Comparison of ENCODE assay signal across 8 cellular contexts in the genomic region with DNA sequence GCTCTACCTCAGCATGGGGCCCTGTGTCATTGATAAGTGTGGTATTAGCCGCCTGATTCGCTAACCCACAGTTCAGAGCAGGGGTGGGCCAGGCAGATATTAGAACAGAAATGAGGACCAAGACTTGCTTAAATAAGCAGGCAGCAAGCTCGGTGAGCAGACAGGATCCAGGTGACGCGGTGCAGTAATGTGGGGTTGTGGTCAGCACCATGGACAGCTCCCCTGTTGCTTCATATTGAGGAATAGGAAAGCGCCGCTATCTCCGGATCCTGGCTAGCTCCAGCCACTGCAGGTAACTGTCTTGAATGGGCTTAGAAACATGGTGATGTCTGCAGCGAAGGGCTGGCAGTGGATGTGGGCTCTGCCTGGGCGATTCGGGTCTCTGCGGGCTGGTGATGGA. TPM values are rescaled to one million over a fixed set of nuclear protein-coding genes. Genes with fewer than 3 reads are reported as not detected.
DNase-seq lines count a peak whose midpoint lies in the region; ATAC-seq, FAIRE-seq and TF ChIP-seq lines count a peak whose summit lies in the region.

No MANE protein-coding gene starts in this region.

- H3K4me1 ChIP-seq in GM12878 (ENCODE audit: control insufficient read depth, insufficient read depth, low read length) = no peaks in the 10 kb centered on the region

- SMC1A ChIA-PET in GM12878 (lab: Charles Lee; ENCODE audit: uncharacterized antibody, unreplicated experiment) = no interaction called here

- BruUV-seq in GM12878 (replicated peaks; lab: Mats Ljungman, UMichigan) = no TSS peak

- POLR2A ChIA-PET in GM12878 (lab: Charles Lee) = no interaction called here

- H2AFZ ChIP-seq in GM12878 (ENCODE audit: control insufficient read depth, low read depth, low read length) = no peak overlapping the region

- FAIRE-seq in GM12878 (lab: Jason Lieb, UNC) = no peak

- H3K4me2 ChIP-seq in GM12878 (ENCODE audit: control insufficient read depth, insufficient read depth) = no peak overlapping the region

- no peaks in the 10 kb centered on the region for H3K27me3 ChIP-seq in GM12878 (replicated peaks in 1 of 2; ENCODE audit: control insufficient read depth in 2 of 2, insufficient read depth in 2 of 2, low read length in 1 of 2)

- CTCF ChIA-PET in GM12878 (lab: Yijun Ruan, JAX) = interaction anchor here (1.1 kb wide), 1 partner anchor 127 kb away, joined by 4 read pairs; no protein-coding TSS in a partner anchor

- DNase-seq in GM20000 (ENCODE audit: low spot score) (peak; percentile 43), RKO (ENCODE audit: low spot score) (peak; percentile 58), GM12878 (ENCODE audit: low read depth, low spot score) (no peak), kidney glomerular epithelial cell (lab: John Stamatoyannopoulos, UW) (peak; percentile 52), NCI-H2107 treated with DMSO at 0.1 percent for 48 hours (lab: John Stamatoyannopoulos, UW; ENCODE audit: unreplicated experiment) (no peak)
- peak; percentile 5 for DNase-seq in stimulated activated CD8-positive, alpha-beta memory T cell treated with anti-CD3 and anti-CD28 coated beads, Interleukin-7, amount 100 ng/mL, for 24 hours (ENCODE audit: low read depth)

- H3K36me3 ChIP-seq in GM12878 (ENCODE audit: control insufficient read depth in 2 of 2, insufficient read depth in 2 of 2, low read length in 1 of 2) = no peaks in the 10 kb centered on the region

- H3K79me2 ChIP-seq in GM12878 (ENCODE audit: control insufficient read depth, insufficient read depth, low read length) = no peaks in the 10 kb centered on the region

- no peak overlapping the region for H3K9ac ChIP-seq in GM12878 (ENCODE audit: control insufficient read depth, insufficient read depth, low read length)

- TF ChIP-seq RAD21 in GM12878 (IDR thresholded peaks at IDR 0.05; ENCODE audit: insufficient read depth, low read depth, low read length) = no peak

- H3K9me3 ChIP-seq in GM12878 (replicated peaks; ENCODE audit: control insufficient read depth, insufficient read depth, low read length) = no peaks in the 10 kb centered on the region

- no peak for TF ChIP-seq CTCF in GM20000 (IDR thresholded peaks at IDR 0.05; ENCODE audit: extremely low read depth, missing control alignments)
- TF ChIP-seq CTCF in GM12878 (IDR thresholded peaks at IDR 0.05 in 2 of 3, conservative IDR thresholded peaks at IDR 0.05 in 1 of 3; ENCODE audit: control insufficient read depth in 2 of 3, extremely low read depth in 1 of 3, insufficient read depth in 1 of 3, low read depth in 3 of 3, low read length in 3 of 3) = no peak

- 49% methylated on average over 12 of the region's 12 CpGs for WGBS in GM12878 (ENCODE audit: insufficient coverage, insufficient replicate concordance, low lambda C conversion rate, missing lambda C conversion rate)

- H4K20me1 ChIP-seq in GM12878 (ENCODE audit: control insufficient read depth, insufficient read depth) = no peaks in the 10 kb centered on the region

- no peak for TF ChIP-seq POLR2A in GM12878 (IDR thresholded peaks at IDR 0.05; ENCODE audit: low read depth, low read length)

- no peak overlapping the region for H3K4me3 ChIP-seq in GM12878

- ATAC-seq in GM12878 (peak; percentile 66), HG02885 (IDR thresholded peaks at IDR 0.05; ENCODE audit: poor library complexity, unreplicated experiment) (no peak), GM21576 (IDR thresholded peaks at IDR 0.05; ENCODE audit: unreplicated experiment) (no peak)

- H3K27ac ChIP-seq in GM12878 (ENCODE audit: control insufficient read depth, insufficient read depth) = no peak overlapping the region

- RAD21 ChIA-PET in GM12878 (lab: Charles Lee; ENCODE audit: unreplicated experiment) = no interaction called here

- TF ChIP-seq EP300 in GM12878 (IDR thresholded peaks at IDR 0.05; ENCODE audit: borderline replicate concordance in 1 of 2, control insufficient read depth in 1 of 2, low read depth in 2 of 2, low read length in 2 of 2) = no peak

- intact Hi-C loops in GM12878 (cut with micrococcal nuclease; ENCODE audit: unreplicated experiment) = no loop called here

- in situ Hi-C loops in GM12878 (cut with MboI) = no loop called here

TF ChIP-seq in GM12878, 131 proteins besides CTCF, POLR2A, EP300 and RAD21:
- TF ChIP-seq, protein P1, sequence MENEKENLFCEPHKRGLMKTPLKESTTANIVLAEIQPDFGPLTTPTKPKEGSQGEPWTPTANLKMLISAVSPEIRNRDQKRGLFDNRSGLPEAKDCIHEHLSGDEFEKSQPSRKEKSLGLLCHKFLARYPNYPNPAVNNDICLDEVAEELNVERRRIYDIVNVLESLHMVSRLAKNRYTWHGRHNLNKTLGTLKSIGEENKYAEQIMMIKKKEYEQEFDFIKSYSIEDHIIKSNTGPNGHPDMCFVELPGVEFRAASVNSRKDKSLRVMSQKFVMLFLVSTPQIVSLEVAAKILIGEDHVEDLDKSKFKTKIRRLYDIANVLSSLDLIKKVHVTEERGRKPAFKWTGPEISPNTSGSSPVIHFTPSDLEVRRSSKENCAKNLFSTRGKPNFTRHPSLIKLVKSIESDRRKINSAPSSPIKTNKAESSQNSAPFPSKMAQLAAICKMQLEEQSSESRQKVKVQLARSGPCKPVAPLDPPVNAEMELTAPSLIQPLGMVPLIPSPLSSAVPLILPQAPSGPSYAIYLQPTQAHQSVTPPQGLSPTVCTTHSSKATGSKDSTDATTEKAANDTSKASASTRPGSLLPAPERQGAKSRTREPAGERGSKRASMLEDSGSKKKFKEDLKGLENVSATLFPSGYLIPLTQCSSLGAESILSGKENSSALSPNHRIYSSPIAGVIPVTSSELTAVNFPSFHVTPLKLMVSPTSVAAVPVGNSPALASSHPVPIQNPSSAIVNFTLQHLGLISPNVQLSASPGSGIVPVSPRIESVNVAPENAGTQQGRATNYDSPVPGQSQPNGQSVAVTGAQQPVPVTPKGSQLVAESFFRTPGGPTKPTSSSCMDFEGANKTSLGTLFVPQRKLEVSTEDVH (IDR thresholded peaks at IDR 0.05; ENCODE audit: low read depth, partially characterized antibody) = no peak
- TF ChIP-seq, protein P2, sequence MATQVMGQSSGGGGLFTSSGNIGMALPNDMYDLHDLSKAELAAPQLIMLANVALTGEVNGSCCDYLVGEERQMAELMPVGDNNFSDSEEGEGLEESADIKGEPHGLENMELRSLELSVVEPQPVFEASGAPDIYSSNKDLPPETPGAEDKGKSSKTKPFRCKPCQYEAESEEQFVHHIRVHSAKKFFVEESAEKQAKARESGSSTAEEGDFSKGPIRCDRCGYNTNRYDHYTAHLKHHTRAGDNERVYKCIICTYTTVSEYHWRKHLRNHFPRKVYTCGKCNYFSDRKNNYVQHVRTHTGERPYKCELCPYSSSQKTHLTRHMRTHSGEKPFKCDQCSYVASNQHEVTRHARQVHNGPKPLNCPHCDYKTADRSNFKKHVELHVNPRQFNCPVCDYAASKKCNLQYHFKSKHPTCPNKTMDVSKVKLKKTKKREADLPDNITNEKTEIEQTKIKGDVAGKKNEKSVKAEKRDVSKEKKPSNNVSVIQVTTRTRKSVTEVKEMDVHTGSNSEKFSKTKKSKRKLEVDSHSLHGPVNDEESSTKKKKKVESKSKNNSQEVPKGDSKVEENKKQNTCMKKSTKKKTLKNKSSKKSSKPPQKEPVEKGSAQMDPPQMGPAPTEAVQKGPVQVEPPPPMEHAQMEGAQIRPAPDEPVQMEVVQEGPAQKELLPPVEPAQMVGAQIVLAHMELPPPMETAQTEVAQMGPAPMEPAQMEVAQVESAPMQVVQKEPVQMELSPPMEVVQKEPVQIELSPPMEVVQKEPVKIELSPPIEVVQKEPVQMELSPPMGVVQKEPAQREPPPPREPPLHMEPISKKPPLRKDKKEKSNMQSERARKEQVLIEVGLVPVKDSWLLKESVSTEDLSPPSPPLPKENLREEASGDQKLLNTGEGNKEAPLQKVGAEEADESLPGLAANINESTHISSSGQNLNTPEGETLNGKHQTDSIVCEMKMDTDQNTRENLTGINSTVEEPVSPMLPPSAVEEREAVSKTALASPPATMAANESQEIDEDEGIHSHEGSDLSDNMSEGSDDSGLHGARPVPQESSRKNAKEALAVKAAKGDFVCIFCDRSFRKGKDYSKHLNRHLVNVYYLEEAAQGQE (IDR thresholded peaks at IDR 0.05; ENCODE audit: low read depth, low read length) = peak; percentile 98
- TF ChIP-seq RUNX3 (IDR thresholded peaks at IDR 0.05; ENCODE audit: low read length) = peak; percentile 58
TF ChIP-seq in GM12878: peak in this region for 2.

RNA-seq across cellular contexts. Expression of a gene that starts 51.3 kb away (rescaled TPM):
- total RNA-seq in GM12878 (2013; cell fraction: nucleolus; rRNA removed) = not detected in 2 replicates
- total RNA-seq in GM12878 (2014; rRNA removed) = under 0.01 TPM in 1 of 2 replicates, not detected in the other
- not detected in 2 replicates for total RNA-seq in GM12878 (2014; rRNA removed; fragmentation: Illumina TruSeq; extraction: Trizol)
- 0.03 TPM in 1 of 2 replicates, not detected in the other for total RNA-seq in GM12878 (2021)
- polyA plus RNA-seq in GM12878 (2011; ENCODE audit: low read depth) = not detected
- polyA plus RNA-seq in GM12878 (2011; rRNA removed) = not detected in 2 replicates
- not detected in 2 replicates for polyA plus RNA-seq in GM12878 (2011; cell fraction: cytosol; rRNA removed)
- not detected in 2 replicates for polyA plus RNA-seq in GM12878 (2011; cell fraction: nucleus; rRNA removed)
- 0.03 TPM in 1 of 2 replicates, not detected in the other for polyA plus RNA-seq in GM12878 (2012)
- polyA plus RNA-seq in GM12878 (2014; fragmentation: Illumina TruSeq; extraction: Trizol) = not detected in 2 replicates
- polyA plus RNA-seq in GM12878 (2014; fragmentation: Nextera tagmentation; extraction: Ambion mirVana) = not detected
- polyA plus RNA-seq in GM12878 (2014; rRNA removed) = 0.01 TPM in 1 of 2 replicates, not detected in the other
- not detected for polyA plus RNA-seq in GM12878 (2016; fragmentation: Nextera tagmentation; extraction: Ambion mirVana)
- polyA minus RNA-seq in GM12878 (2011; rRNA and poly(A)+ RNA removed) = not detected in 2 replicates
- not detected in 2 replicates for polyA minus RNA-seq in GM12878 (2011; cell fraction: cytosol; rRNA and poly(A)+ RNA removed)
- polyA minus RNA-seq in GM12878 (2011; cell fraction: nucleus; rRNA and poly(A)+ RNA removed) = not detected in 2 replicates

Comparison
In these comparisons a context has a peak if more than half of its experiments do, and no peak if none do; other contexts are left out.
1. DNase-seq: peak in GM20000 (single experiment), RKO (single experiment), kidney glomerular epithelial cell (single experiment) and stimulated activated CD8-positive, alpha-beta memory T cell treated with anti-CD3 and anti-CD28 coated beads, Interleukin-7, amount 100 ng/mL, for 24 hours (single experiment); none in GM12878 (single experiment) and NCI-H2107 treated with DMSO at 0.1 percent for 48 hours (single experiment).